Comparison of ENCODE assay signal across 27 cellular contexts in genomic region chr1:43509007-43509739, GRCh38. TPM values are rescaled to one million over a fixed set of nuclear protein-coding genes. Genes with fewer than 3 reads are reported as not detected.
A peak's percentile ranks its signal among the peaks of the same experiment; 100 is the strongest.
DNase-seq lines count a peak whose midpoint lies in the region; ATAC-seq, FAIRE-seq and TF ChIP-seq lines count a peak whose summit lies in the region.
"Had no signal": no experiment of that assay in that cellular context is flagged by ENCODE, and none has a peak within 500 bp of the region (broad histone marks: within the 10 kb centered on the region; RNA-seq: fewer than 3 reads in every experiment).

No MANE protein-coding gene starts in this region.

- H3K27me3 ChIP-seq in IMR-90 (ENCODE audit: control insufficient read depth, insufficient read depth, low read length), result no peaks in the 10 kb centered on the region; the same call in 1 of the 2 replicates
- H3K27me3 ChIP-seq in keratinocyte (ENCODE audit: control insufficient read depth, extremely low read depth, insufficient read depth, low read length), result no peaks in the 10 kb centered on the region
- H3K27me3 ChIP-seq: Peyer's patch had no signal

- H3K9me3 ChIP-seq in IMR-90 (ENCODE audit: control insufficient read depth, insufficient read depth, low read length) (no peaks in the 10 kb centered on the region), keratinocyte (ENCODE audit: control insufficient read depth, low read depth, low read length) (peaks cover 2% of the 10 kb centered on the region)
- H3K9me3 ChIP-seq: Peyer's patch, SK-N-SH, thoracic aorta had no signal

- H4K91ac ChIP-seq in IMR-90 (ENCODE audit: insufficient read depth, low read depth, low read length), result no peak overlapping the region

- peaks cover 4% of the 10 kb centered on the region for H3K27me3 Mint-ChIP-seq in activated T-helper 2 cell treated with anti-CD3 and anti-CD28 coated beads, Interferon-gamma antibody, Interleukin-2, Interleukin-4, amounts not matched to agents 10 μg/mL and 5 μg/mL and 100 μg/mL, durations not matched to agents 14 hours and 24 hours and 36 hours (ENCODE audit: low read depth)

- no peak overlapping the region for H2BK5ac ChIP-seq in IMR-90 (ENCODE audit: low read depth, low read length, poor library complexity, severe bottlenecking)

- H2AK9ac ChIP-seq in IMR-90 (replicated peaks; ENCODE audit: low read depth, low read length, poor library complexity), result peak overlapping the region; percentile 35

- no peak for TF ChIP-seq RAD21 in IMR-90 (IDR thresholded peaks at IDR 0.05; ENCODE audit: low read length)

- H3K9me1 ChIP-seq in IMR-90 (ENCODE audit: insufficient read depth, low read length), result 0 out of 2 replicates have a peak, but pooled peaks cover 4% of the 10 kb centered on the region
- H3K9me1 ChIP-seq in keratinocyte (ENCODE audit: control insufficient read depth, extremely low read depth, insufficient read depth, low read length), result no peaks in the 10 kb centered on the region

- no peak overlapping the region; the same call in 2 of the 3 replicates for H2BK15ac ChIP-seq in IMR-90 (ENCODE audit: low read depth, low read length)

- peak overlapping the region; percentile 46 for H3K27ac Mint-ChIP-seq in activated T-helper 2 cell treated with anti-CD3 and anti-CD28 coated beads, Interferon-gamma antibody, Interleukin-2, Interleukin-4, amounts not matched to agents 10 μg/mL and 5 μg/mL and 100 μg/mL, durations not matched to agents 14 hours and 24 hours and 36 hours
- H3K27ac Mint-ChIP-seq: activated CD8-positive, alpha-beta T cell treated with anti-CD3 and anti-CD28 coated beads, Interleukin-2, amount 10 ng/mL, durations not matched to agents 7 days and 5 days; activated naive CD4-positive, alpha-beta T cell treated with anti-CD3 and anti-CD28 coated beads, Interleukin-2, amount 10 ng/mL, durations not matched to agents 7 days and 5 days; mesothelial cell of epicardium; nephron had no signal

- intact Hi-C loops in IMR-90 (cut with micrococcal nuclease), result no loop called here
- intact Hi-C loops in activated T-helper 2 cell treated with anti-CD3 and anti-CD28 coated beads, Interferon-gamma antibody, Interleukin-2, Interleukin-4, amounts not matched to agents 10 μg/mL and 5 μg/mL and 100 μg/mL, durations not matched to agents 14 hours and 24 hours and 36 hours (cut with micrococcal nuclease), result no loop called here

- H2BK120ac ChIP-seq in IMR-90 (ENCODE audit: low read depth, low read length), result no peak overlapping the region

- H3K36me3 ChIP-seq in IMR-90 (ENCODE audit: control insufficient read depth, insufficient read depth, low read length) (no peaks in the 10 kb centered on the region), keratinocyte (ENCODE audit: control insufficient read depth in 2 of 2, extremely low read depth in 1 of 2, insufficient read depth in 2 of 2, low read length in 2 of 2) (no peaks in the 10 kb centered on the region)
- H3K36me3 ChIP-seq: Peyer's patch, thoracic aorta had no signal

- H2AFZ ChIP-seq in IMR-90 (replicated peaks; ENCODE audit: low read length, poor library complexity) (no peak overlapping the region), keratinocyte (ENCODE audit: control insufficient read depth, low read length) (peak overlapping the region; percentile 31)

- TF ChIP-seq POLR2A in IMR-90 (IDR thresholded peaks at IDR 0.05; ENCODE audit: low read depth, low read length), result no peak

- H3K18ac ChIP-seq in IMR-90 (ENCODE audit: low read depth, low read length), result no peak overlapping the region

- no peaks in the 10 kb centered on the region for H3K79me2 ChIP-seq in keratinocyte (ENCODE audit: control insufficient read depth, insufficient read depth, low read length)

- CTCF ChIA-PET in IMR-90 (lab: Yijun Ruan, JAX), result no interaction called here

- no peak overlapping the region for H3K4ac ChIP-seq in IMR-90 (ENCODE audit: low read depth, low read length)

- no peak overlapping the region for H3K4me3 Mint-ChIP-seq in activated T-helper 2 cell treated with anti-CD3 and anti-CD28 coated beads, Interferon-gamma antibody, Interleukin-2, Interleukin-4, amounts not matched to agents 10 μg/mL and 5 μg/mL and 100 μg/mL, durations not matched to agents 14 hours and 24 hours and 36 hours (ENCODE audit: low read depth)
- H3K4me3 Mint-ChIP-seq: activated CD8-positive, alpha-beta T cell treated with anti-CD3 and anti-CD28 coated beads, Interleukin-2, amount 10 ng/mL, durations not matched to agents 7 days and 5 days; activated naive CD4-positive, alpha-beta T cell treated with anti-CD3 and anti-CD28 coated beads, Interleukin-2, amount 10 ng/mL, durations not matched to agents 7 days and 5 days; activated T-cell treated with anti-CD3 and anti-CD28 coated beads, Interleukin-2, amount 50 U/mL, for 4 hours; mesothelial cell of epicardium; nephron; stimulated activated naive B cell treated with anti-CD40 and anti-IgM and Interleukin-4, amounts not matched to agents 10 μg/mL and 1 μg/mL and 100 μg/mL, for 72 hours had no signal

- H4K8ac ChIP-seq in IMR-90 (ENCODE audit: low read depth in 2 of 2, low read length in 2 of 2), result no peak overlapping the region

- in situ Hi-C loops in IMR-90 (cut with MboI; ENCODE audit: low sequenced_read_pairs), result no loop called here

- peaks cover 5% of the 10 kb centered on the region for H3K9me3 Mint-ChIP-seq in activated T-helper 2 cell treated with anti-CD3 and anti-CD28 coated beads, Interferon-gamma antibody, Interleukin-2, Interleukin-4, amounts not matched to agents 10 μg/mL and 5 μg/mL and 100 μg/mL, durations not matched to agents 14 hours and 24 hours and 36 hours
- H3K9me3 Mint-ChIP-seq: activated naive CD4-positive, alpha-beta T cell treated with anti-CD3 and anti-CD28 coated beads, Interleukin-2, amount 10 ng/mL, durations not matched to agents 7 days and 5 days; activated T-cell treated with anti-CD3 and anti-CD28 coated beads, Interleukin-2, amount 50 U/mL, for 4 hours; nephron had no signal

- H4K20me1 ChIP-seq in IMR-90 (ENCODE audit: insufficient read depth, low read length) (no peaks in the 10 kb centered on the region), keratinocyte (ENCODE audit: control insufficient read depth, extremely low read depth, insufficient read depth, low read length) (no peaks in the 10 kb centered on the region)

- ATAC-seq in IMR-90 (ENCODE audit: low read depth) (no peak), HG03095 (IDR thresholded peaks at IDR 0.05; ENCODE audit: unreplicated experiment) (no peak)
- ATAC-seq: activated CD8-positive, alpha-beta T cell treated with anti-CD3 and anti-CD28 coated beads, Interleukin-2, amount 10 ng/mL, durations not matched to agents 7 days and 5 days; left lobe of liver had no signal

- H3K14ac ChIP-seq in IMR-90 (replicated peaks; ENCODE audit: low read depth, low read length), result no peak overlapping the region

- no peak overlapping the region for H3K23ac ChIP-seq in IMR-90 (ENCODE audit: low read depth, low read length)

- BruUV-seq in IMR-90 (replicated peaks; lab: Mats Ljungman, UMichigan), result no TSS peak

- no peak overlapping the region for H4K5ac ChIP-seq in IMR-90 (ENCODE audit: low read depth, low read length)

- H3K79me1 ChIP-seq in IMR-90 (ENCODE audit: low read depth in 1 of 2, low read length in 2 of 2), result no peaks in the 10 kb centered on the region

- no peak overlapping the region for H2AK5ac ChIP-seq in IMR-90 (ENCODE audit: low read depth, low read length)

- H2BK20ac ChIP-seq in IMR-90 (ENCODE audit: low read depth, low read length), result no peak overlapping the region

- POLR2A ChIA-PET in IMR-90 (lab: Charles Lee; ENCODE audit: unreplicated experiment), result no interaction called here

- TF ChIP-seq CTCF in IMR-90 (conservative IDR thresholded peaks at IDR 0.05; ENCODE audit: low read depth, low read length) (no peak), keratinocyte (optimal IDR thresholded peaks at IDR 0.05 in 1 of 3, IDR thresholded peaks at IDR 0.05 in 1 of 3, conservative IDR thresholded peaks at IDR 0.05 in 1 of 3; ENCODE audit: extremely low read depth in 1 of 3, insufficient read depth in 2 of 3, low read length in 3 of 3) (no peak)

- no peak overlapping the region for H3K56ac ChIP-seq in IMR-90 (ENCODE audit: extremely low read depth, insufficient read depth, low read length)

- peaks cover 18% of the 10 kb centered on the region for H3K4me1 Mint-ChIP-seq in activated T-helper 2 cell treated with anti-CD3 and anti-CD28 coated beads, Interferon-gamma antibody, Interleukin-2, Interleukin-4, amounts not matched to agents 10 μg/mL and 5 μg/mL and 100 μg/mL, durations not matched to agents 14 hours and 24 hours and 36 hours (ENCODE audit: low read depth)
- H3K4me1 Mint-ChIP-seq: activated naive CD4-positive, alpha-beta T cell treated with anti-CD3 and anti-CD28 coated beads, Interleukin-2, amount 10 ng/mL, durations not matched to agents 7 days and 5 days; mesothelial cell of epicardium; nephron had no signal

- no peak for FAIRE-seq in keratinocyte (lab: Jason Lieb, UNC)
- FAIRE-seq: H54 had no signal

- 73% methylated on average over 2 of the region's 4 CpGs; no CpG with 5 or more reads in 1 of the 2 experiments for WGBS in IMR-90 (ENCODE audit: extremely low coverage in 2 of 2, insufficient read length in 1 of 2), 2 experiments

- no peaks in the 10 kb centered on the region for H3K36me3 Mint-ChIP-seq in activated T-helper 2 cell treated with anti-CD3 and anti-CD28 coated beads, Interferon-gamma antibody, Interleukin-2, Interleukin-4, amounts not matched to agents 10 μg/mL and 5 μg/mL and 100 μg/mL, durations not matched to agents 14 hours and 24 hours and 36 hours (ENCODE audit: low read depth)
- H3K36me3 Mint-ChIP-seq: activated naive CD4-positive, alpha-beta T cell treated with anti-CD3 and anti-CD28 coated beads, Interleukin-2, amount 10 ng/mL, durations not matched to agents 7 days and 5 days; mesothelial cell of epicardium had no signal

- H3K4me2 ChIP-seq in IMR-90 (ENCODE audit: low read depth, low read length), result no peak overlapping the region
- H3K4me2 ChIP-seq in keratinocyte (ENCODE audit: control insufficient read depth, extremely low read depth, insufficient read depth, low read depth, low read length), result peak overlapping the region; percentile 29
- H3K4me2 ChIP-seq: SK-N-SH had no signal

- H3K4me3 ChIP-seq in IMR-90 (ENCODE audit: insufficient read depth, low read depth, low read length), result no peak overlapping the region
- no peak overlapping the region for H3K4me3 ChIP-seq in keratinocyte (ENCODE audit: control insufficient read depth in 2 of 3, extremely low read depth in 1 of 3, insufficient read depth in 2 of 3, low read depth in 1 of 3, low read length in 3 of 3)
- H3K4me3 ChIP-seq: Peyer's patch, thoracic aorta had no signal

- no peak overlapping the region for H3K9ac ChIP-seq in IMR-90 (ENCODE audit: low read depth, low read length)
- no peak overlapping the region for H3K9ac ChIP-seq in keratinocyte (ENCODE audit: control insufficient read depth, extremely low read depth, insufficient read depth, low read length)
- H3K9ac ChIP-seq: SK-N-SH had no signal

- dilution Hi-C loops in IMR-90 (cut with HindIII; ENCODE audit: low sequenced_read_pairs, unreplicated experiment) (no loop called here), keratinocyte (cut with MboI; ENCODE audit: extremely low pct_ligation_motif_present, low sequenced_read_pairs) (no loop called here)

- DNase-seq in DMS 273 (lab: John Stamatoyannopoulos, UW; ENCODE audit: unreplicated experiment), result peak; percentile 79
- no peak for DNase-seq in IMR-90
- no peak for DNase-seq in activated T-helper 2 cell treated with anti-CD3 and anti-CD28 coated beads, Interferon-gamma antibody, Interleukin-2, Interleukin-4, amounts not matched to agents 10 μg/mL and 5 μg/mL and 100 μg/mL, durations not matched to agents 14 hours and 24 hours and 36 hours (ENCODE audit: low spot score)
- no peak for DNase-seq in keratinocyte (ENCODE audit: low read depth, low spot score)
- no peak for DNase-seq in NK-92 treated with Interleukin-12 subunit alpha and Interleukin-12 subunit beta, amount 100 ng/mL, for 24 hours (lab: John Stamatoyannopoulos, UW)
- no peak for DNase-seq in AG08395 (ENCODE audit: low spot score)
- DNase-seq in SW 1271 (lab: John Stamatoyannopoulos, UW), result no peak
- DNase-seq: activated CD4-positive, CD25-positive, alpha-beta regulatory T cell; activated CD8-positive, alpha-beta T cell treated with anti-CD3 and anti-CD28 coated beads, Interleukin-2, amount 10 ng/mL, durations not matched to agents 7 days and 5 days; activated naive CD4-positive, alpha-beta T cell treated with anti-CD3 and anti-CD28 coated beads, Interleukin-2, amount 10 ng/mL, durations not matched to agents 7 days and 5 days; activated T-cell treated with anti-CD3 and anti-CD28 coated beads, Interleukin-2, amount 50 U/mL, for 4 hours; anterior cingulate cortex; DND-41; effector CD4-positive, alpha-beta T cell; glutamatergic neuron; NCI-H1092 treated with DMSO at 0.1 percent for 48 hours; NCI-H748 treated with DMSO at 0.1 percent for 48 hours; Peyer's patch; SK-N-SH; T1000 had no signal

- H3K27ac ChIP-seq in IMR-90 (ENCODE audit: insufficient read depth, low read length), result no peak overlapping the region
- peak overlapping the region; percentile 32 for H3K27ac ChIP-seq in keratinocyte (ENCODE audit: control insufficient read depth, insufficient read depth, low read length)
- H3K27ac ChIP-seq: Peyer's patch, thoracic aorta had no signal

- H3K4me1 ChIP-seq in IMR-90 (ENCODE audit: control insufficient read depth, insufficient read depth, low read length), result no peaks in the 10 kb centered on the region
- peaks cover 18% of the 10 kb centered on the region for H3K4me1 ChIP-seq in keratinocyte (ENCODE audit: control insufficient read depth, extremely low read depth, insufficient read depth, low read length)
- H3K4me1 ChIP-seq: Peyer's patch had no signal

RNA-seq across cellular contexts. Expression of gene PTPRF, which starts 21.5 kb away (rescaled TPM):
- 25.8 and 27.8 TPM in 2 replicates for total RNA-seq in IMR-90 (2012; rRNA removed)
- polyA plus RNA-seq in IMR-90 (2012; rRNA removed) (92.3 and 103 TPM in 2 replicates), keratinocyte (161 to 204 TPM (median 198 TPM) in 3 replicates)
- polyA plus RNA-seq in IMR-90 (2012; cell fraction: cytosol; rRNA removed), result 46.4 and 102 TPM in 2 replicates
- 122 and 210 TPM in 2 replicates for polyA plus RNA-seq in IMR-90 (2012; cell fraction: nucleus; rRNA removed; ENCODE audit: low replicate concordance)
- total RNA-seq in activated T-helper 2 cell treated with anti-CD3 and anti-CD28 coated beads, Interferon-gamma antibody, Interleukin-2, Interleukin-4, amounts not matched to agents 10 μg/mL and 5 μg/mL and 100 μg/mL, durations not matched to agents 14 hours and 24 hours and 36 hours, result 3.0 and 3.2 TPM in 2 replicates
- polyA plus RNA-seq in keratinocyte (2011; ENCODE audit: low read depth), result 47.7 TPM
- 67.3 and 89.8 TPM in 2 replicates for polyA plus RNA-seq in keratinocyte (2011; cell fraction: cytosol; rRNA removed)
- polyA plus RNA-seq in keratinocyte (2011; cell fraction: nucleus; rRNA removed), result 456 and 469 TPM in 2 replicates
- 140 and 276 TPM in 2 replicates for polyA plus RNA-seq in keratinocyte (2012; ENCODE audit: low replicate concordance)
- polyA minus RNA-seq in keratinocyte, result 497 to 995 TPM (median 539 TPM) in 3 replicates
- polyA minus RNA-seq in keratinocyte (2011; cell fraction: cytosol; rRNA and poly(A)+ RNA removed), result 232 TPM
- 824 and 949 TPM in 2 replicates for polyA minus RNA-seq in keratinocyte (2011; cell fraction: nucleus; rRNA and poly(A)+ RNA removed)

RNA-seq across cellular contexts. Expression of gene HYI, which starts 55.4 kb away (rescaled TPM):
- total RNA-seq in IMR-90 (2012; rRNA removed), result 21.5 and 25.0 TPM in 2 replicates
- 53.7 and 66.7 TPM in 2 replicates for polyA plus RNA-seq in IMR-90 (2012; rRNA removed)
- 46.3 and 63.2 TPM in 2 replicates for polyA plus RNA-seq in IMR-90 (2012; cell fraction: cytosol; rRNA removed)
- polyA plus RNA-seq in IMR-90 (2012; cell fraction: nucleus; rRNA removed; ENCODE audit: low replicate concordance), result 204 and 236 TPM in 2 replicates
- 22.6 and 26.3 TPM in 2 replicates for total RNA-seq in activated T-helper 2 cell treated with anti-CD3 and anti-CD28 coated beads, Interferon-gamma antibody, Interleukin-2, Interleukin-4, amounts not matched to agents 10 μg/mL and 5 μg/mL and 100 μg/mL, durations not matched to agents 14 hours and 24 hours and 36 hours
- polyA plus RNA-seq in keratinocyte, result 26.4 to 39.6 TPM (median 26.9 TPM) in 3 replicates
- 10.9 TPM for polyA plus RNA-seq in keratinocyte (2011; ENCODE audit: low read depth)
- polyA plus RNA-seq in keratinocyte (2011; cell fraction: cytosol; rRNA removed), result 11.1 and 17.7 TPM in 2 replicates
- polyA plus RNA-seq in keratinocyte (2011; cell fraction: nucleus; rRNA removed), result 45.3 and 56.9 TPM in 2 replicates
- 12.9 and 43.6 TPM in 2 replicates for polyA plus RNA-seq in keratinocyte (2012; ENCODE audit: low replicate concordance)
- polyA minus RNA-seq in keratinocyte, result 6.2 to 27.3 TPM (median 13.6 TPM) in 3 replicates
- polyA minus RNA-seq in keratinocyte (2011; cell fraction: cytosol; rRNA and poly(A)+ RNA removed), result 11.1 TPM
- polyA minus RNA-seq in keratinocyte (2011; cell fraction: nucleus; rRNA and poly(A)+ RNA removed), result 4.9 and 7.2 TPM in 2 replicates
